ENCODE assay signal across 25 cellular contexts in genomic region chr6:118630067-118630466, GRCh38.
"Had no signal": no experiment of that assay in that cellular context is flagged by ENCODE, and none has a peak within 500 bp of the region (broad histone marks: within the 10 kb centered on the region; RNA-seq: fewer than 3 reads in every experiment).

No MANE protein-coding gene starts in this region.

- H3K27me3 ChIP-seq: adrenal gland, SJSA1 had no signal

- H3K36me3 ChIP-seq: adrenal gland had no signal

- H3K27ac Mint-ChIP-seq: activated CD4-positive, alpha-beta T cell treated with anti-CD3 and anti-CD28 coated beads, Interleukin-2, amount 10 ng/mL, durations not matched to agents 7 days and 5 days; activated CD8-positive, alpha-beta T cell treated with anti-CD3 and anti-CD28 coated beads for 36 hours; activated naive CD4-positive, alpha-beta T cell treated with anti-CD3 and anti-CD28 coated beads, Interleukin-2, amount 10 ng/mL, durations not matched to agents 7 days and 5 days; activated naive CD8-positive, alpha-beta T cell treated with anti-CD3 and anti-CD28 coated beads, Interleukin-2, amount 10 ng/mL, durations not matched to agents 7 days and 5 days; activated T-helper 17 cell treated with anti-CD3 and anti-CD28 coated beads, Interleukin-2, amount 50 U/mL, for 72 hours; T-helper 2 cell treated with Interferon-gamma antibody and Interleukin-4, amounts not matched to agents 5 μg/mL and 100 μg/mL, for 36 hours had no signal

- H3K4me1 ChIP-seq: SJSA1 had no signal

- ATAC-seq: activated CD8-positive, alpha-beta T cell treated with anti-CD3 and anti-CD28 coated beads for 36 hours; activated T-helper 17 cell treated with anti-CD3 and anti-CD28 coated beads, Interleukin-2, amount 50 U/mL, for 72 hours; SK-N-SH treated with all-trans-retinoic acid at 6 μM for 48 hours had no signal

- H3K4me3 Mint-ChIP-seq: activated CD4-positive, alpha-beta T cell treated with anti-CD3 and anti-CD28 coated beads, Interleukin-2, amount 10 ng/mL, durations not matched to agents 7 days and 5 days; activated CD8-positive, alpha-beta T cell treated with anti-CD3 and anti-CD28 coated beads for 36 hours; activated naive CD4-positive, alpha-beta T cell treated with anti-CD3 and anti-CD28 coated beads, Interleukin-2, amount 10 ng/mL, durations not matched to agents 7 days and 5 days; activated naive CD8-positive, alpha-beta T cell treated with anti-CD3 and anti-CD28 coated beads, Interleukin-2, amount 10 ng/mL, durations not matched to agents 7 days and 5 days; activated T-helper 17 cell treated with anti-CD3 and anti-CD28 coated beads, Interleukin-2, amount 50 U/mL, for 72 hours; T-helper 2 cell treated with Interferon-gamma antibody and Interleukin-4, amounts not matched to agents 5 μg/mL and 100 μg/mL, for 36 hours had no signal

- H3K4me3 ChIP-seq: adrenal gland, SJSA1 had no signal

- H3K27me3 Mint-ChIP-seq: activated CD4-positive, alpha-beta T cell treated with anti-CD3 and anti-CD28 coated beads, Interleukin-2, amount 10 ng/mL, durations not matched to agents 7 days and 5 days; activated CD8-positive, alpha-beta T cell treated with anti-CD3 and anti-CD28 coated beads for 36 hours; activated naive CD4-positive, alpha-beta T cell treated with anti-CD3 and anti-CD28 coated beads, Interleukin-2, amount 10 ng/mL, durations not matched to agents 7 days and 5 days; activated naive CD8-positive, alpha-beta T cell treated with anti-CD3 and anti-CD28 coated beads, Interleukin-2, amount 10 ng/mL, durations not matched to agents 7 days and 5 days; activated T-helper 17 cell treated with anti-CD3 and anti-CD28 coated beads, Interleukin-2, amount 50 U/mL, for 72 hours had no signal

- DNase-seq: activated CD4-positive, alpha-beta T cell treated with anti-CD3 and anti-CD28 coated beads, Interleukin-2, amount 10 ng/mL, durations not matched to agents 7 days and 5 days; activated CD4-positive, CD25-positive, alpha-beta regulatory T cell treated with anti-CD3 and anti-CD28 coated beads, Interleukin-2, amount 50 U/mL, for 72 hours; activated CD8-positive, alpha-beta memory T cell treated with anti-CD3 and anti-CD28 coated beads, Interleukin-2, amount 50 U/mL, for 4 hours; activated CD8-positive, alpha-beta T cell treated with anti-CD3 and anti-CD28 coated beads for 36 hours; activated gamma-delta T cell; activated naive CD4-positive, alpha-beta T cell treated with anti-CD3 and anti-CD28 coated beads, Interleukin-2, amount 10 ng/mL, durations not matched to agents 7 days and 5 days; activated naive CD8-positive, alpha-beta T cell treated with anti-CD3 and anti-CD28 coated beads, Interleukin-2, amount 10 ng/mL, durations not matched to agents 7 days and 5 days; activated T-cell treated with anti-CD3 and anti-CD28 coated beads, Interleukin-2, amount 50 U/mL, for 1 hour; adrenal gland; anterior cingulate cortex; cerebellar nuclear complex; Karpas-422; MM.1S; NCI-H1105; NCI-H1436 treated with DMSO at 0.1 percent for 48 hours; NCI-H187; NCI-H2081; NCI-H510A treated with DMSO at 0.1 percent for 48 hours; NCI-H69; SHP77; SW 1271 had no signal

- H3K4me1 Mint-ChIP-seq: activated naive CD4-positive, alpha-beta T cell treated with anti-CD3 and anti-CD28 coated beads, Interleukin-2, amount 10 ng/mL, durations not matched to agents 7 days and 5 days had no signal

- H3K9me3 ChIP-seq: adrenal gland, SJSA1 had no signal

- H3K27ac ChIP-seq: adrenal gland, SJSA1 had no signal
